Comparison of ENCODE assay signal across 17 cellular contexts in the genomic region with DNA sequence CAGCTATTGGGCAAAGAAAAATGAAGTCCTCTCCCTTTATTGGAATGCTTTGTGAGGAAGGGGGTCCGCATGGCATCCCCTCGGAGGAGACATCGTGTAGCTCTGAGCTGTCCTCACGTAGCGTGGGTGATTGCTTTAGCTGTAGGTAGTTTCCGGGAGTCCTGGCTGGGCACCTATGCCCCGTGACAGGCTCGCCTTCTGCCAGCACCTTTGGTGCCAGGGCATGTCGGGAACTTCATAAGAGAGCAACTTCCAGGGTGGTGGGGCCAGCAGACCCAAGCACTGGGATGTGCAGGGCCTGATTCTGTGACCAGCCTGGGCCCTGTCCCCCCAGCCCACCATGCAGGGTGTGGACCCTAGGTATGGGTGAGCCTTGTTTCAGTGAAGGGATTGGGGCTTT.
"Had no signal": no experiment of that assay in that cellular context is flagged by ENCODE, and none has a peak within 500 bp of the region (broad histone marks: within the 10 kb centered on the region; RNA-seq: fewer than 3 reads in every experiment).

No MANE protein-coding gene starts in this region.

- H3K27ac ChIP-seq: ovary, right lobe of liver, tibial artery, upper lobe of left lung, vagina had no signal

- ATAC-seq: esophagus mucosa; left colon; mucosa of descending colon; naive thymus-derived CD8-positive, alpha-beta T cell; right lobe of liver; stimulated activated effector memory CD8-positive, alpha-beta T cell treated with anti-CD3 and anti-CD28 coated beads, Interleukin-12 subunit alpha, Interleukin-12 subunit beta, amount 100 ng/mL, for 72 hours had no signal

- H3K4me3 ChIP-seq: gastrocnemius medialis, mucosa of descending colon, ovary, right lobe of liver, tibial artery, upper lobe of left lung, vagina had no signal

- H3K27me3 ChIP-seq: gastrocnemius medialis, ovary, right lobe of liver, tibial artery, upper lobe of left lung, vagina had no signal

- H3K36me3 ChIP-seq: gastrocnemius medialis, ovary, right lobe of liver, tibial artery, upper lobe of left lung, vagina had no signal

- H3K4me1 ChIP-seq: right lobe of liver, tibial artery, upper lobe of left lung, vagina had no signal

- H3K9me3 ChIP-seq: gastrocnemius medialis, mucosa of descending colon, ovary, right lobe of liver, tibial artery, upper lobe of left lung, vagina had no signal

- DNase-seq: effector memory CD4-positive, alpha-beta T cell; glutamatergic neuron; left colon; mammary epithelial cell; naive thymus-derived CD8-positive, alpha-beta T cell; nucleus accumbens; ovary; stimulated activated CD4-positive, alpha-beta T cell treated with anti-CD3 and anti-CD28 coated beads, Interleukin-4, amount 100 ng/mL, for 1 hour; stimulated activated CD8-positive, alpha-beta memory T cell treated with anti-CD3 and anti-CD28 coated beads, Interleukin-4, amount 100 ng/mL, for 48 hours; tibial artery; upper lobe of left lung had no signal
